12 cellular contexts compared by ENCODE assay signal in genomic region chr22:39179401-39179827, GRCh38. TPM values are rescaled to one million over a fixed set of nuclear protein-coding genes. Genes with fewer than 3 reads are reported as not detected.
DNase-seq lines count a peak whose midpoint lies in the region; ATAC-seq, FAIRE-seq and TF ChIP-seq lines count a peak whose summit lies in the region.
"Had no signal": no experiment of that assay in that cellular context is flagged by ENCODE, and none has a peak within 500 bp of the region (broad histone marks: within the 10 kb centered on the region; RNA-seq: fewer than 3 reads in every experiment).

No MANE protein-coding gene starts in this region.

- peak overlapping the region; percentile 85; the same call in 1 of the 2 replicates for H2BK5ac ChIP-seq in H1 (ENCODE audit: low read depth, low read length)

- H3K4me1 ChIP-seq in CD4-positive, CD25-positive, alpha-beta regulatory T cell (ENCODE audit: control insufficient read depth, insufficient read depth, low read length, poor library complexity, severe bottlenecking): peaks cover 31% of the 10 kb centered on the region
- peaks cover 14 to 41% (median 35%) of the 10 kb centered on the region in 4 experiments for H3K4me1 ChIP-seq in H1 (replicated peaks in 1 of 4; ENCODE audit: control insufficient read depth in 3 of 4, insufficient read depth in 4 of 4, low read length in 3 of 4)
- peaks cover under 1 to 2% of the 10 kb centered on the region in 2 experiments; a peak in 2 of 4 replicates for H3K4me1 ChIP-seq in SK-N-SH (ENCODE audit: control insufficient read depth in 1 of 2, insufficient read depth in 2 of 2, low read depth in 1 of 2, low read length in 1 of 2)

- H3K23ac ChIP-seq in H1 (ENCODE audit: insufficient read length): no peak overlapping the region

- H3K4me1 Mint-ChIP-seq in CD4-positive, CD25-positive, alpha-beta regulatory T cell: peaks cover 3 to 43% (median 19%) of the 10 kb centered on the region in 4 donors
- H3K4me1 Mint-ChIP-seq in HFFc6 (ENCODE audit: low read depth) (peaks cover 50% of the 10 kb centered on the region), nephron progenitor cell (peaks cover 60% of the 10 kb centered on the region)

- no peaks in the 10 kb centered on the region for H3K27me3 ChIP-seq in CD4-positive, CD25-positive, alpha-beta regulatory T cell (ENCODE audit: control insufficient read depth, insufficient read depth, low read length)
- H3K27me3 ChIP-seq in H1 (replicated peaks in 1 of 4; ENCODE audit: control insufficient read depth in 3 of 4, extremely low read depth in 1 of 4, insufficient read depth in 3 of 4, low read length in 3 of 4) (no peaks in the 10 kb centered on the region), SK-N-SH (ENCODE audit: insufficient read depth) (no peaks in the 10 kb centered on the region)

- H3K4ac ChIP-seq in H1 (replicated peaks; ENCODE audit: insufficient read length, low read depth, low read length): peak overlapping the region; percentile 58

- DNase-seq in CD4-positive, CD25-positive, alpha-beta regulatory T cell: no peak
- DNase-seq in HFFc6 (no peak), H1 (ENCODE audit: low read depth in 1 of 2, low spot score in 2 of 2) (peak in 1 of 2 experiments; percentile 55), nephron progenitor cell (peak; percentile 18), SK-N-SH (no peak), AG20443 (ENCODE audit: low spot score) (no peak), SKM-1 treated with dmso at 0.1 percent for 144 hours (lab: John Stamatoyannopoulos, UW; ENCODE audit: unreplicated experiment) (no peak)
- DNase-seq: central memory CD4-positive, alpha-beta T cell; NCI-H774 had no signal

- H3K18ac ChIP-seq in H1 (ENCODE audit: extremely low read depth, low read length): peak overlapping the region; percentile 89

- no peaks in the 10 kb centered on the region for H3K9me2 ChIP-seq in SK-N-SH

- H3K27ac ChIP-seq in CD4-positive, CD25-positive, alpha-beta regulatory T cell (ENCODE audit: insufficient read depth, low read length, poor library complexity, severe bottlenecking): no peak overlapping the region
- no peak overlapping the region for H3K27ac ChIP-seq in H1 (ENCODE audit: low read depth, low read length)
- no peak overlapping the region for H3K27ac ChIP-seq in SK-N-SH (ENCODE audit: low read depth in 2 of 2, low read length in 1 of 2)
- H3K27ac ChIP-seq: tibial artery had no signal

- H3K4me2 ChIP-seq in H1 (ENCODE audit: insufficient read depth in 1 of 2, low read depth in 2 of 2, low read length in 2 of 2) (peak overlapping the region in 1 of 2 experiments; percentile 4; a peak in 1 of 4 replicates), SK-N-SH (no peak overlapping the region)

- no peaks in the 10 kb centered on the region for H3K36me3 ChIP-seq in CD4-positive, CD25-positive, alpha-beta regulatory T cell (ENCODE audit: control insufficient read depth, insufficient read depth, low read length)
- H3K36me3 ChIP-seq in H1 (ENCODE audit: control insufficient read depth in 2 of 4, insufficient read depth in 4 of 4, low read length in 3 of 4) (no peaks in the 10 kb centered on the region), SK-N-SH (replicated peaks in 1 of 2; ENCODE audit: control insufficient read depth in 1 of 2, insufficient read depth in 2 of 2, low read length in 1 of 2) (no peaks in the 10 kb centered on the region)
- H3K36me3 ChIP-seq: tibial artery had no signal

- H3K9ac ChIP-seq in H1 (replicated peaks in 1 of 4; ENCODE audit: extremely low read depth in 1 of 4, low read depth in 3 of 4, low read length in 3 of 4) (no peak overlapping the region; a peak in 1 of 7 replicates), SK-N-SH (no peak overlapping the region)

- peaks cover 3% of the 10 kb centered on the region for H3K36me3 Mint-ChIP-seq in CD4-positive, CD25-positive, alpha-beta regulatory T cell
- H3K36me3 Mint-ChIP-seq in HFFc6 (ENCODE audit: low read depth) (no peaks in the 10 kb centered on the region; the same call in 1 of the 2 replicates), nephron progenitor cell (ENCODE audit: low read depth) (peaks cover 4% of the 10 kb centered on the region)

- H2BK20ac ChIP-seq in H1 (ENCODE audit: low read length): peak overlapping the region; percentile 98

- no peak for TF ChIP-seq RAD21 in H1 (IDR thresholded peaks at IDR 0.05 in 1 of 2, conservative IDR thresholded peaks at IDR 0.05 in 1 of 2; ENCODE audit: low read depth in 2 of 2, low read length in 2 of 2)
- TF ChIP-seq RAD21 in SK-N-SH (IDR thresholded peaks at IDR 0.05; ENCODE audit: low read length): no peak

- TF ChIP-seq EP300 in H1 (IDR thresholded peaks at IDR 0.05; ENCODE audit: borderline replicate concordance in 1 of 2, low read depth in 2 of 2, low read length in 2 of 2) (no peak), SK-N-SH (IDR thresholded peaks at IDR 0.05; ENCODE audit: borderline replicate concordance in 1 of 2, low read depth in 1 of 2, low read length in 1 of 2) (no peak)

- H3K4me3 ChIP-seq in CD4-positive, CD25-positive, alpha-beta regulatory T cell (ENCODE audit: low read depth, low read length): no peak overlapping the region
- H3K4me3 ChIP-seq in H1 (ENCODE audit: extremely low read depth in 1 of 4, insufficient read depth in 2 of 4, low read depth in 3 of 4, low read length in 4 of 4) (no peak overlapping the region), SK-N-SH (ENCODE audit: low read depth in 2 of 2, low read length in 1 of 2) (no peak overlapping the region)
- H3K4me3 ChIP-seq: tibial artery had no signal

- H3F3A ChIP-seq in SK-N-SH (replicated peaks; ENCODE audit: insufficient read depth): peaks cover 4% of the 10 kb centered on the region

- FAIRE-seq in H1 (lab: Jason Lieb, UNC): peak; percentile 39

- no peaks in the 10 kb centered on the region for H4K20me1 ChIP-seq in H1 (replicated peaks in 1 of 2; ENCODE audit: control insufficient read depth in 1 of 2, insufficient read depth in 2 of 2, low read length in 2 of 2)
- H4K20me1 ChIP-seq in SK-N-SH (ENCODE audit: insufficient read depth): no peaks in the 10 kb centered on the region

- POLR2A ChIA-PET in H1 (lab: Charles Lee; ENCODE audit: partially characterized antibody) (interaction anchor here (0.5 to 2.7 kb wide), 12 partner anchors 8 to 140 kb away, joined by 3 to 25 read pairs (median 4); partner anchors contain the start of gene RPL3), SK-N-SH (lab: Yijun Ruan, JAX) (interaction anchor here (0.9 kb wide), 1 partner anchor 140 kb away, joined by 3 read pairs; the partner anchor contains the start of gene RPL3)

- no peaks in the 10 kb centered on the region for H3K79me2 ChIP-seq in H1 (ENCODE audit: control insufficient read depth in 1 of 2, insufficient read depth in 2 of 2, low read length in 2 of 2)
- H3K79me2 ChIP-seq in SK-N-SH (ENCODE audit: insufficient read depth): no peaks in the 10 kb centered on the region

- no peaks in the 10 kb centered on the region for H3K23me2 ChIP-seq in H1 (ENCODE audit: low read depth, low read length)

- no peak for ATAC-seq in CD4-positive, CD25-positive, alpha-beta regulatory T cell (ENCODE audit: low read depth in 2 of 2)
- ATAC-seq in HG02678 (IDR thresholded peaks at IDR 0.05; ENCODE audit: unreplicated experiment): no peak
- ATAC-seq: activated naive CD4-positive, alpha-beta T cell treated with anti-CD3 and anti-CD28 coated beads, Interleukin-2, amount 50 U/mL, for 72 hours had no signal

- H2BK15ac ChIP-seq in H1 (ENCODE audit: low read length): peak overlapping the region; percentile 61; the same call in 1 of the 2 replicates

- peak overlapping the region; percentile 87 for H4K91ac ChIP-seq in H1 (replicated peaks; ENCODE audit: insufficient read length, low read length)

- 0 out of 2 replicates have a peak overlapping the region, but pooled peaks have one; percentile 82 for H2AK5ac ChIP-seq in H1 (ENCODE audit: low read depth, low read length)

- H3K27ac Mint-ChIP-seq in CD4-positive, CD25-positive, alpha-beta regulatory T cell: peak overlapping the region; percentile 69 to 96 (median 84)
- H3K27ac Mint-ChIP-seq in HFFc6 (0 out of 2 replicates have a peak overlapping the region, but pooled peaks have one; percentile 12), nephron progenitor cell (peak overlapping the region; percentile 83)

- TF ChIP-seq CTCF in HFFc6 (IDR thresholded peaks at IDR 0.05) (no peak), H1 (IDR thresholded peaks at IDR 0.05; ENCODE audit: control extremely low read depth in 1 of 3, insufficient read depth in 1 of 3, low read depth in 1 of 3, low read length in 3 of 3) (no peak), nephron progenitor cell (IDR thresholded peaks at IDR 0.05) (no peak), SK-N-SH (IDR thresholded peaks at IDR 0.05) (no peak)

- H3K9me3 Mint-ChIP-seq in CD4-positive, CD25-positive, alpha-beta regulatory T cell: peaks cover 0 to 2% (median 0%) of the 10 kb centered on the region in 7 donors
- H3K9me3 Mint-ChIP-seq in HFFc6: peaks cover 4% of the 10 kb centered on the region; the same call in 1 of the 2 replicates
- peaks cover 10% of the 10 kb centered on the region for H3K9me3 Mint-ChIP-seq in nephron progenitor cell

- no peak overlapping the region for H2BK120ac ChIP-seq in H1 (replicated peaks; ENCODE audit: low read depth, low read length)

- peak overlapping the region; percentile 10 for H2BK12ac ChIP-seq in H1 (ENCODE audit: low read depth, low read length)

- no peak overlapping the region for H4K8ac ChIP-seq in H1 (ENCODE audit: extremely low read depth, insufficient read depth, low read length)

- no peak overlapping the region for H3K56ac ChIP-seq in H1 (replicated peaks; ENCODE audit: insufficient read length, low read depth, low read length)

- H2AFZ ChIP-seq in H1 (ENCODE audit: low read length) (no peak overlapping the region), SK-N-SH (ENCODE audit: low read depth) (no peak overlapping the region)

- peaks cover 0 to 4% of the 10 kb centered on the region in 2 experiments for H3K9me3 ChIP-seq in CD4-positive, CD25-positive, alpha-beta regulatory T cell (ENCODE audit: control insufficient read depth in 2 of 2, low read length in 2 of 2)
- H3K9me3 ChIP-seq in H1 (ENCODE audit: insufficient read depth in 2 of 2, low read depth in 1 of 2, low read length in 1 of 2) (no peaks in the 10 kb centered on the region), SK-N-SH (no peaks in the 10 kb centered on the region)

- 56% methylated on average over 6 of the region's 6 CpGs; no CpG with 5 or more reads in 1 of the 2 experiments for WGBS in H1 (ENCODE audit: extremely low coverage in 1 of 2, insufficient coverage in 1 of 2, insufficient read length in 1 of 2, insufficient replicate concordance in 2 of 2, low coverage in 1 of 2, low lambda C conversion rate in 2 of 2, missing lambda C conversion rate in 1 of 2), 2 experiments
- WGBS in SK-N-SH (ENCODE audit: low lambda C conversion rate): 82% methylated on average over 3 of the region's 6 CpGs

- CTCF ChIA-PET in H1 (lab: Charles Lee; ENCODE audit: partially characterized antibody): interaction anchor here (0.7 to 2.1 kb wide), 13 partner anchors 8 to 152 kb away, joined by 3 to 10 read pairs (median 4); no protein-coding TSS in a partner anchor
- CTCF ChIA-PET in SK-N-SH (lab: Yijun Ruan, JAX): interaction anchor here (1.3 kb wide), 1 partner anchor 8 kb away, joined by 3 read pairs; no protein-coding TSS in a partner anchor

- H4K5ac ChIP-seq in H1 (ENCODE audit: insufficient read length, low read depth, low read length): peak overlapping the region; percentile 20

- no peak overlapping the region for H3K14ac ChIP-seq in H1 (ENCODE audit: insufficient read length)

- no peaks in the 10 kb centered on the region for H3K27me3 Mint-ChIP-seq in CD4-positive, CD25-positive, alpha-beta regulatory T cell
- H3K27me3 Mint-ChIP-seq in HFFc6 (ENCODE audit: insufficient read depth) (no peaks in the 10 kb centered on the region; the same call in 1 of the 2 replicates), nephron progenitor cell (ENCODE audit: low read depth, poor library complexity) (peaks cover 3% of the 10 kb centered on the region)

- no peaks in the 10 kb centered on the region for H3K79me1 ChIP-seq in H1 (ENCODE audit: low read depth, low read length)

- TF ChIP-seq POLR2A in H1 (IDR thresholded peaks at IDR 0.05; ENCODE audit: control extremely low read depth in 1 of 2, low read depth in 2 of 2, low read length in 2 of 2): no peak

- H3K4me3 Mint-ChIP-seq in CD4-positive, CD25-positive, alpha-beta regulatory T cell: peak overlapping the region in 1 of 4 donors; percentile 36
- H3K4me3 Mint-ChIP-seq in HFFc6: no peak overlapping the region
- H3K4me3 Mint-ChIP-seq in nephron progenitor cell: peak overlapping the region; percentile 25

RNA-seq across cellular contexts. Expression of gene CBX7, which starts 26.9 kb away (rescaled TPM):
- total RNA-seq in CD4-positive, CD25-positive, alpha-beta regulatory T cell: 102 TPM
- 10 to 100 TPM; 27.7 to 44.6 (median 35.4) TPM for polyA plus RNA-seq in CD4-positive, CD25-positive, alpha-beta regulatory T cell
- 1 to 10 TPM; 6.2 to 7.2 (median 6.8) TPM for total RNA-seq in HFFc6 (2021; fragmentation: NEBNext Ultra II Directional; extraction: Animal tissue kit (Norgen Biotek cat#: 25700))
- total RNA-seq in H1 (2021; fragmentation: NEBNext Ultra II Directional; extraction: Animal tissue kit (Norgen Biotek cat#: 25700)): 8.7 TPM in 2 replicates
- 6.9 and 12.3 TPM in 2 replicates for polyA plus RNA-seq in H1 (2011; rRNA removed)
- polyA plus RNA-seq in H1 (2011; cell fraction: cytosol; rRNA removed): 9.2 TPM
- 15.9 TPM for polyA plus RNA-seq in H1 (2011; cell fraction: nucleus; rRNA removed)
- polyA plus RNA-seq in H1 (2012, experiment 1 of 2): 5.4 to 9.5 TPM (median 8.5 TPM) in 4 replicates
- 7.8 TPM for polyA plus RNA-seq in H1 (2012, experiment 2 of 2)
- 5.7 TPM for polyA plus RNA-seq in H1 (2013, experiment 1 of 2)
- 5.9 TPM for polyA plus RNA-seq in H1 (2013, experiment 2 of 2)
- polyA minus RNA-seq in H1 (2011; rRNA and poly(A)+ RNA removed): 5.8 and 8.3 TPM in 2 replicates
- polyA minus RNA-seq in H1 (2011; cell fraction: cytosol; rRNA and poly(A)+ RNA removed): 5.1 TPM
- polyA minus RNA-seq in H1 (2011; cell fraction: nucleus; rRNA and poly(A)+ RNA removed): 7.3 TPM
- 2.3 and 2.7 TPM in 2 replicates for polyA plus RNA-seq in SK-N-SH (2012; rRNA removed)
- polyA plus RNA-seq in SK-N-SH (2012; cell fraction: cytosol; rRNA removed): 1.4 and 2.3 TPM in 2 replicates
- polyA plus RNA-seq in SK-N-SH (2012; cell fraction: nucleus; rRNA removed): 8.3 and 9.9 TPM in 2 replicates

Comparison
In these comparisons a context has a peak if more than half of its experiments do, and no peak if none do; other contexts are left out.
1. H3K27ac Mint-ChIP-seq: peak in every context shown above with its lines; median percentile 84 in CD4-positive, CD25-positive, alpha-beta regulatory T cell; 83 in nephron progenitor cell; 12 in HFFc6.
2. RNA of gene CBX7, which starts 26.9 kb away (total RNA-seq): 102 TPM in CD4-positive, CD25-positive, alpha-beta regulatory T cell (single experiment); 8.7 TPM in H1 and 6.2 to 7.2 TPM in HFFc6; every median in the first group is over 10 times any median in the second.